In genomic region chr12:84561362-84561761, GRCh38 we compare ENCODE assay signal across 21 cellular contexts.
"Had no signal": no experiment of that assay in that cellular context is flagged by ENCODE, and none has a peak within 500 bp of the region (broad histone marks: within the 10 kb centered on the region; RNA-seq: fewer than 3 reads in every experiment).

No MANE protein-coding gene starts in this region.

- H3K27me3 Mint-ChIP-seq: activated naive CD4-positive, alpha-beta T cell treated with anti-CD3 and anti-CD28 coated beads, Interleukin-2, amount 50 U/mL, for 24 hours; dendritic cell treated with granulocyte-macrophage colony-stimulating factor and Interleukin-4, amounts not matched to agents 40 ng/mL and 50 ng/mL, for 4 days; naive thymus-derived CD4-positive, alpha-beta T cell; stimulated activated memory B cell treated with anti-CD40 and anti-IgM and Interleukin-4, amounts not matched to agents 10 μg/mL and 1 μg/mL and 100 μg/mL, for 72 hours had no signal

- H3K27ac Mint-ChIP-seq: activated naive CD4-positive, alpha-beta T cell treated with anti-CD3 and anti-CD28 coated beads, Interleukin-2, amount 50 U/mL, for 24 hours; activated T-cell treated with anti-CD3 and anti-CD28 coated beads, Interleukin-2, amount 50 U/mL, for 72 hours; dendritic cell treated with granulocyte-macrophage colony-stimulating factor and Interleukin-4, amounts not matched to agents 40 ng/mL and 50 ng/mL, for 4 days; naive thymus-derived CD4-positive, alpha-beta T cell; stimulated activated memory B cell treated with anti-CD40 and anti-IgM and Interleukin-4, amounts not matched to agents 10 μg/mL and 1 μg/mL and 100 μg/mL, for 72 hours had no signal

- H3K36me3 Mint-ChIP-seq: activated naive CD4-positive, alpha-beta T cell treated with anti-CD3 and anti-CD28 coated beads, Interleukin-2, amount 50 U/mL, for 24 hours; naive thymus-derived CD4-positive, alpha-beta T cell; stimulated activated memory B cell treated with anti-CD40 and anti-IgM and Interleukin-4, amounts not matched to agents 10 μg/mL and 1 μg/mL and 100 μg/mL, for 72 hours had no signal

- H3K79me2 ChIP-seq: hepatocyte had no signal

- H3K9me3 ChIP-seq: adrenal gland, mucosa of descending colon, prostate gland, right lobe of liver, testis, upper lobe of left lung had no signal

- H3K4me2 ChIP-seq: hepatocyte had no signal

- H2AFZ ChIP-seq: hepatocyte had no signal

- H3K4me3 Mint-ChIP-seq: activated naive CD4-positive, alpha-beta T cell treated with anti-CD3 and anti-CD28 coated beads, Interleukin-2, amount 50 U/mL, for 24 hours; activated T-cell treated with anti-CD3 and anti-CD28 coated beads, Interleukin-2, amount 50 U/mL, for 72 hours; dendritic cell treated with granulocyte-macrophage colony-stimulating factor and Interleukin-4, amounts not matched to agents 40 ng/mL and 50 ng/mL, for 4 days; naive thymus-derived CD4-positive, alpha-beta T cell; stimulated activated memory B cell treated with anti-CD40 and anti-IgM and Interleukin-4, amounts not matched to agents 10 μg/mL and 1 μg/mL and 100 μg/mL, for 72 hours had no signal

- ATAC-seq: activated T-cell treated with anti-CD3 and anti-CD28 coated beads, Interleukin-2, amount 50 U/mL, for 72 hours; left lobe of liver; mucosa of descending colon; naive thymus-derived CD4-positive, alpha-beta T cell; right lobe of liver; stimulated activated memory B cell treated with anti-CD40 and anti-IgM and Interleukin-4, amounts not matched to agents 10 μg/mL and 1 μg/mL and 100 μg/mL, for 72 hours had no signal

- H3K27me3 ChIP-seq: adrenal gland, hepatocyte, right lobe of liver, testis, upper lobe of left lung had no signal

- DNase-seq: activated CD4-positive, alpha-beta T cell treated with anti-CD3 and anti-CD28 coated beads for 1 hour; activated CD8-positive, alpha-beta memory T cell treated with anti-CD3 and anti-CD28 coated beads for 24 hours; activated effector memory CD4-positive, alpha-beta T cell treated with anti-CD3 and anti-CD28 coated beads, Interleukin-2, amount 50 U/mL, for 16 hours; activated T-cell treated with anti-CD3 and anti-CD28 coated beads, Interleukin-2, amount 50 U/mL, for 72 hours; adrenal gland; effector memory CD4-positive, alpha-beta T cell; mammary epithelial cell; naive thymus-derived CD4-positive, alpha-beta T cell; right lobe of liver; stimulated activated CD4-positive, alpha-beta T cell treated with anti-CD3 and anti-CD28 coated beads, Interleukin-4, amount 100 ng/mL, for 4 hours; testis; upper lobe of left lung; WERI-Rb-1 had no signal

- H3K4me1 ChIP-seq: adrenal gland, prostate gland, right lobe of liver, testis, upper lobe of left lung had no signal

- H3K9me3 Mint-ChIP-seq: activated naive CD4-positive, alpha-beta T cell treated with anti-CD3 and anti-CD28 coated beads, Interleukin-2, amount 50 U/mL, for 24 hours; dendritic cell treated with granulocyte-macrophage colony-stimulating factor and Interleukin-4, amounts not matched to agents 40 ng/mL and 50 ng/mL, for 4 days; stimulated activated memory B cell treated with anti-CD40 and anti-IgM and Interleukin-4, amounts not matched to agents 10 μg/mL and 1 μg/mL and 100 μg/mL, for 72 hours had no signal

- H3K27ac ChIP-seq: adrenal gland, epithelial cell of prostate, hepatocyte, prostate gland, right lobe of liver, testis, upper lobe of left lung, WERI-Rb-1 had no signal

- H3K4me1 Mint-ChIP-seq: activated naive CD4-positive, alpha-beta T cell treated with anti-CD3 and anti-CD28 coated beads, Interleukin-2, amount 50 U/mL, for 24 hours; naive thymus-derived CD4-positive, alpha-beta T cell; stimulated activated memory B cell treated with anti-CD40 and anti-IgM and Interleukin-4, amounts not matched to agents 10 μg/mL and 1 μg/mL and 100 μg/mL, for 72 hours had no signal

- H3K36me3 ChIP-seq: adrenal gland, prostate gland, right lobe of liver, upper lobe of left lung, WERI-Rb-1 had no signal

- H3K4me3 ChIP-seq: adrenal gland, hepatocyte, mucosa of descending colon, prostate gland, right lobe of liver, testis, upper lobe of left lung had no signal
